14 cellular contexts compared by ENCODE assay signal in genomic region chr3:138938056-138938876, GRCh38. TPM values are rescaled to one million over a fixed set of nuclear protein-coding genes. Genes with fewer than 3 reads are reported as not detected.
DNase-seq lines count a peak whose midpoint lies in the region; ATAC-seq lines count a peak whose summit lies in the region.
"Had no signal": no experiment of that assay in that cellular context is flagged by ENCODE, and none has a peak within 500 bp of the region (broad histone marks: within the 10 kb centered on the region; RNA-seq: fewer than 3 reads in every experiment).

No MANE protein-coding gene starts in this region.

- peaks cover 96% of the 10 kb centered on the region for H3K27me3 Mint-ChIP-seq in activated naive CD8-positive, alpha-beta T cell treated with anti-CD3 and anti-CD28 coated beads, Interleukin-2, amount 10 ng/mL, durations not matched to agents 7 days and 5 days

- H3K27ac ChIP-seq in BLaER1 treated with 17β-estradiol and CSF1 and Interleukin-3, amounts not matched to agents 10 nM and 100 nM: no peak overlapping the region
- H3K27ac ChIP-seq in mesodermal cell (ENCODE audit: low read depth, low read length, severe bottlenecking): no peak overlapping the region
- H3K27ac ChIP-seq in SJCRH30: no peak overlapping the region
- H3K27ac ChIP-seq: KMS-11, lower lobe of right lung had no signal

- H3K36me3 Mint-ChIP-seq in activated naive CD8-positive, alpha-beta T cell treated with anti-CD3 and anti-CD28 coated beads, Interleukin-2, amount 10 ng/mL, durations not matched to agents 7 days and 5 days: no peaks in the 10 kb centered on the region

- H3K27ac Mint-ChIP-seq in activated naive CD8-positive, alpha-beta T cell treated with anti-CD3 and anti-CD28 coated beads, Interleukin-2, amount 10 ng/mL, durations not matched to agents 7 days and 5 days: no peak overlapping the region

- 1 to 3% methylated on average over 36 to 48 of the region's 48 CpGs for WGBS in mesodermal cell (ENCODE audit: insufficient coverage in 2 of 2), 2 experiments

- H3K4me1 ChIP-seq in BLaER1 treated with 17β-estradiol and CSF1 and Interleukin-3, amounts not matched to agents 10 nM and 100 nM: peaks cover 10 to 35% (median 24%) of the 10 kb centered on the region in 10 experiments; a peak in 17 of 20 replicates
- peaks cover 32% of the 10 kb centered on the region for H3K4me1 ChIP-seq in mesodermal cell (ENCODE audit: control insufficient read depth, insufficient read depth, low read length, poor library complexity, severe bottlenecking)
- H3K4me1 ChIP-seq in SJCRH30: no peaks in the 10 kb centered on the region

- H3K4me1 Mint-ChIP-seq in activated naive CD8-positive, alpha-beta T cell treated with anti-CD3 and anti-CD28 coated beads, Interleukin-2, amount 10 ng/mL, durations not matched to agents 7 days and 5 days: peaks cover 20% of the 10 kb centered on the region

- H3K9ac ChIP-seq in BLaER1 treated with 17β-estradiol and CSF1 and Interleukin-3, amounts not matched to agents 10 nM and 100 nM: no peak overlapping the region
- H3K9ac ChIP-seq: KMS-11 had no signal

- DNase-seq in H7: peak; percentile 79
- DNase-seq in activated naive CD8-positive, alpha-beta T cell treated with anti-CD3 and anti-CD28 coated beads, Interleukin-2, amount 10 ng/mL, durations not matched to agents 7 days and 5 days: peak; percentile 49
- no peak for DNase-seq in NCI-H510A (lab: John Stamatoyannopoulos, UW)
- DNase-seq in NCI-H146 treated with DMSO at 0.1 percent for 48 hours (lab: John Stamatoyannopoulos, UW; ENCODE audit: unreplicated experiment): no peak
- no peak for DNase-seq in SJCRH30
- DNase-seq: activated gamma-delta T cell, foreskin melanocyte, lower lobe of right lung had no signal

- peak overlapping the region in 7 of 11 experiments; percentile 19 to 75 (median 50); a peak in 9 of 22 replicates for H3K4me2 ChIP-seq in BLaER1 treated with 17β-estradiol and CSF1 and Interleukin-3, amounts not matched to agents 10 nM and 100 nM
- H3K4me2 ChIP-seq: KMS-11 had no signal

- H3K36me3 ChIP-seq in BLaER1 treated with 17β-estradiol and CSF1 and Interleukin-3, amounts not matched to agents 10 nM and 100 nM: no peaks in the 10 kb centered on the region
- H3K36me3 ChIP-seq in H7 (replicated peaks; ENCODE audit: control insufficient read depth, insufficient read depth, low read length) (no peaks in the 10 kb centered on the region), mesodermal cell (ENCODE audit: control insufficient read depth, insufficient read depth, low read length) (no peaks in the 10 kb centered on the region), SJCRH30 (no peaks in the 10 kb centered on the region)
- H3K36me3 ChIP-seq: lower lobe of right lung had no signal

- POLR2A ChIA-PET in activated naive CD8-positive, alpha-beta T cell treated with anti-CD3 and anti-CD28 coated beads, Interleukin-2, amount 10 ng/mL, durations not matched to agents 7 days and 5 days (lab: Charles Lee): no interaction called here

- no peaks in the 10 kb centered on the region for H3K9me3 Mint-ChIP-seq in activated naive CD8-positive, alpha-beta T cell treated with anti-CD3 and anti-CD28 coated beads, Interleukin-2, amount 10 ng/mL, durations not matched to agents 7 days and 5 days

- H3K9me3 ChIP-seq in BLaER1 treated with 17β-estradiol and CSF1 and Interleukin-3, amounts not matched to agents 10 nM and 100 nM (replicated peaks in 1 of 11): peaks cover 0 to 12% (median 10%) of the 10 kb centered on the region in 11 experiments; a peak in 19 of 22 replicates
- H3K9me3 ChIP-seq in mesodermal cell (ENCODE audit: control insufficient read depth, low read length) (no peaks in the 10 kb centered on the region), SJCRH30 (replicated peaks) (no peaks in the 10 kb centered on the region)
- H3K9me3 ChIP-seq: lower lobe of right lung had no signal

- peaks cover 92 to 100% (median 98%) of the 10 kb centered on the region in 11 experiments for H3K27me3 ChIP-seq in BLaER1 treated with 17β-estradiol and CSF1 and Interleukin-3, amounts not matched to agents 10 nM and 100 nM
- H3K27me3 ChIP-seq in H7 (ENCODE audit: control insufficient read depth, insufficient read depth, low read length) (peaks cover 74% of the 10 kb centered on the region), SJCRH30 (no peaks in the 10 kb centered on the region)

- ATAC-seq in activated naive CD8-positive, alpha-beta T cell treated with anti-CD3 and anti-CD28 coated beads, Interleukin-2, amount 10 ng/mL, durations not matched to agents 7 days and 5 days (ENCODE audit: low read depth): no peak
- ATAC-seq in GM18517 (IDR thresholded peaks at IDR 0.05; ENCODE audit: unreplicated experiment): no peak

- H4K20me1 ChIP-seq in BLaER1 treated with 17β-estradiol and CSF1 and Interleukin-3, amounts not matched to agents 10 nM and 100 nM: peaks cover 0 to 76% (median 57%) of the 10 kb centered on the region in 11 experiments; a peak in 18 of 22 replicates

- 0 out of 20 replicates have a peak overlapping the region, but pooled peaks of 2 of the 10 experiments have one; percentile 6 to 23 for H3K4me3 ChIP-seq in BLaER1 treated with 17β-estradiol and CSF1 and Interleukin-3, amounts not matched to agents 10 nM and 100 nM
- peak overlapping the region; percentile 19; the same call in 1 of the 2 replicates for H3K4me3 ChIP-seq in H7 (ENCODE audit: insufficient read depth, low read depth, low read length)
- peak overlapping the region; percentile 16 for H3K4me3 ChIP-seq in mesodermal cell (ENCODE audit: extremely low read depth, insufficient read depth, low read length, poor library complexity, severe bottlenecking)
- no peak overlapping the region for H3K4me3 ChIP-seq in SJCRH30

- H3K4me3 Mint-ChIP-seq in activated naive CD8-positive, alpha-beta T cell treated with anti-CD3 and anti-CD28 coated beads, Interleukin-2, amount 10 ng/mL, durations not matched to agents 7 days and 5 days: peak overlapping the region; percentile 25

RNA-seq across cellular contexts. Expression of gene FOXL2, which starts 8.7 kb away (rescaled TPM):
- 1.6 and 2.2 TPM in 2 replicates for total RNA-seq in H7 (2014; rRNA removed; shearing (Covaris generic))
- not detected for total RNA-seq in activated naive CD8-positive, alpha-beta T cell treated with anti-CD3 and anti-CD28 coated beads, Interleukin-2, amount 10 ng/mL, durations not matched to agents 7 days and 5 days
- polyA plus RNA-seq in mesodermal cell (2013, experiment 1 of 2): 0.96 TPM
- polyA plus RNA-seq in mesodermal cell (2013, experiment 2 of 2): 0.91 TPM
- 0.42 and 0.89 TPM in 2 replicates for total RNA-seq in SJCRH30 (2014; rRNA removed; shearing (Covaris generic))
- total RNA-seq: lower lobe of right lung had no signal
- polyA plus RNA-seq: CD14-positive monocyte had no signal

RNA-seq across cellular contexts. Expression of gene FOXL2NB, which starts 8.8 kb away (rescaled TPM):
- 3.9 and 5.5 TPM in 2 replicates for total RNA-seq in H7 (2014; rRNA removed; shearing (Covaris generic))
- not detected for total RNA-seq in activated naive CD8-positive, alpha-beta T cell treated with anti-CD3 and anti-CD28 coated beads, Interleukin-2, amount 10 ng/mL, durations not matched to agents 7 days and 5 days
- 0.41 TPM for polyA plus RNA-seq in mesodermal cell (2013, experiment 1 of 2)
- polyA plus RNA-seq in mesodermal cell (2013, experiment 2 of 2): 0.96 TPM
- 0.23 and 0.34 TPM in 2 replicates for total RNA-seq in SJCRH30 (2014; rRNA removed; shearing (Covaris generic))
- total RNA-seq: lower lobe of right lung, RPMI7951 had no signal
- polyA plus RNA-seq: CD14-positive monocyte had no signal

Comparison
In these comparisons a context has a peak if more than half of its experiments do, and no peak if none do; other contexts are left out.
1. DNase-seq: peak in H7 (single experiment) and activated naive CD8-positive, alpha-beta T cell treated with anti-CD3 and anti-CD28 coated beads, Interleukin-2, amount 10 ng/mL, durations not matched to agents 7 days and 5 days (single experiment); none in NCI-H510A (single experiment), NCI-H146 treated with DMSO at 0.1 percent for 48 hours (single experiment) and SJCRH30 (0 of 2).